In the genomic region with DNA sequence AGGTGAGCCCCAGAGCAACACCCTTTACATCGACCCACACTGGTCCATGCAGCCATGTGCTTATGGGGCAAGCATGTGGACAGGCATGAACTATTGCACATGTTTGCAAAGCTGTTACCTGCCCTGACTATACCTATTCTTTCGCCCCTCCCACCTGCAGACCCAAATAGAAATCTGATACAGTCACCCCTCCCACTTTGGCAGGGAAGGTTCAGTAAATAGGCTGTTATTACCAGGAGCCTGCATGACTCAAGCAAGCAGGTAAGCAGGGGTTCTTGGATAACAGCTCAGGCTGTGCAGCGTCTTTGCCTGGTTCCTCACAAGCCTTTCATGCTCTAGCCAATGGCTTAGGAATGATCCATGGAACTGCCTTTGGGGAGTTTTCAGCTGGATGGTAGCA, we compare ENCODE assay signal across 3 cellular contexts.
TF ChIP-seq lines count a peak whose summit lies in the region.

No MANE protein-coding gene starts in this region.

TF ChIP-seq in A549, 52 proteins besides CTCF, POLR2A, EP300 and RAD21:
- TF ChIP-seq TP53 (CRISPR knock-in tag; IDR thresholded peaks at IDR 0.05) (no peak), BHLHE40 (IDR thresholded peaks at IDR 0.05; ENCODE audit: low read depth, low read length) (no peak), HDAC2 (IDR thresholded peaks at IDR 0.05) (no peak), RNF2 (IDR thresholded peaks at IDR 0.05; ENCODE audit: borderline replicate concordance, low read depth) (no peak), CEBPB (IDR thresholded peaks at IDR 0.05) (no peak), RARB (CRISPR knock-in tag; IDR thresholded peaks at IDR 0.05) (no peak), CBX8 (IDR thresholded peaks at IDR 0.05) (no peak), ZC3H11A (IDR thresholded peaks at IDR 0.05) (no peak), POLR2AphosphoS2 (conservative IDR thresholded peaks at IDR 0.05; ENCODE audit: low read length) (no peak), FOSL2 (IDR thresholded peaks at IDR 0.05) (no peak), FOSL2 (CRISPR knock-in tag; IDR thresholded peaks at IDR 0.05) (no peak), ZSCAN20 (CRISPR knock-in tag; IDR thresholded peaks at IDR 0.05) (no peak), JUNB (IDR thresholded peaks at IDR 0.05) (no peak), JUN (IDR thresholded peaks at IDR 0.05) (no peak), KDM5A (IDR thresholded peaks at IDR 0.05) (no peak), TFCP2L1 (CRISPR knock-in tag; IDR thresholded peaks at IDR 0.05) (no peak), RCOR1 (IDR thresholded peaks at IDR 0.05; ENCODE audit: low read depth, low read length) (no peak)
- TF ChIP-seq, protein P1, sequence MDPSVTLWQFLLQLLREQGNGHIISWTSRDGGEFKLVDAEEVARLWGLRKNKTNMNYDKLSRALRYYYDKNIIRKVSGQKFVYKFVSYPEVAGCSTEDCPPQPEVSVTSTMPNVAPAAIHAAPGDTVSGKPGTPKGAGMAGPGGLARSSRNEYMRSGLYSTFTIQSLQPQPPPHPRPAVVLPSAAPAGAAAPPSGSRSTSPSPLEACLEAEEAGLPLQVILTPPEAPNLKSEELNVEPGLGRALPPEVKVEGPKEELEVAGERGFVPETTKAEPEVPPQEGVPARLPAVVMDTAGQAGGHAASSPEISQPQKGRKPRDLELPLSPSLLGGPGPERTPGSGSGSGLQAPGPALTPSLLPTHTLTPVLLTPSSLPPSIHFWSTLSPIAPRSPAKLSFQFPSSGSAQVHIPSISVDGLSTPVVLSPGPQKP (IDR thresholded peaks at IDR 0.05; ENCODE audit: low read depth, low read length), result no peak
- TF ChIP-seq, protein P2, sequence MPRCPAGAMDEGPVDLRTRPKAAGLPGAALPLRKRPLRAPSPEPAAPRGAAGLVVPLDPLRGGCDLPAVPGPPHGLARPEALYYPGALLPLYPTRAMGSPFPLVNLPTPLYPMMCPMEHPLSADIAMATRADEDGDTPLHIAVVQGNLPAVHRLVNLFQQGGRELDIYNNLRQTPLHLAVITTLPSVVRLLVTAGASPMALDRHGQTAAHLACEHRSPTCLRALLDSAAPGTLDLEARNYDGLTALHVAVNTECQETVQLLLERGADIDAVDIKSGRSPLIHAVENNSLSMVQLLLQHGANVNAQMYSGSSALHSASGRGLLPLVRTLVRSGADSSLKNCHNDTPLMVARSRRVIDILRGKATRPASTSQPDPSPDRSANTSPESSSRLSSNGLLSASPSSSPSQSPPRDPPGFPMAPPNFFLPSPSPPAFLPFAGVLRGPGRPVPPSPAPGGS (IDR thresholded peaks at IDR 0.05), result no peak

TF ChIP-seq in IMR-90, 13 proteins besides CTCF, POLR2A, EP300 and RAD21:
- TF ChIP-seq NFE2L2 (IDR thresholded peaks at IDR 0.05; ENCODE audit: low read depth, low read length), result no peak
- no peak for TF ChIP-seq MXI1 (IDR thresholded peaks at IDR 0.05; ENCODE audit: borderline replicate concordance, low read depth, low read length)
- TF ChIP-seq, protein P3, sequence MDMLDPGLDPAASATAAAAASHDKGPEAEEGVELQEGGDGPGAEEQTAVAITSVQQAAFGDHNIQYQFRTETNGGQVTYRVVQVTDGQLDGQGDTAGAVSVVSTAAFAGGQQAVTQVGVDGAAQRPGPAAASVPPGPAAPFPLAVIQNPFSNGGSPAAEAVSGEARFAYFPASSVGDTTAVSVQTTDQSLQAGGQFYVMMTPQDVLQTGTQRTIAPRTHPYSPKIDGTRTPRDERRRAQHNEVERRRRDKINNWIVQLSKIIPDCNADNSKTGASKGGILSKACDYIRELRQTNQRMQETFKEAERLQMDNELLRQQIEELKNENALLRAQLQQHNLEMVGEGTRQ (IDR thresholded peaks at IDR 0.05; ENCODE audit: low read depth, low read length), result no peak
- no peak for TF ChIP-seq SMC3 (IDR thresholded peaks at IDR 0.05; ENCODE audit: low read depth, low read length)
- TF ChIP-seq, protein P1 (IDR thresholded peaks at IDR 0.05; ENCODE audit: borderline replicate concordance, low read depth, low read length), result no peak
- no peak for TF ChIP-seq BHLHE40 (IDR thresholded peaks at IDR 0.05; ENCODE audit: low read depth, low read length)
- no peak for TF ChIP-seq CEBPB (IDR thresholded peaks at IDR 0.05; ENCODE audit: low read depth, low read length)
- no peak for TF ChIP-seq RFX5 (IDR thresholded peaks at IDR 0.05; ENCODE audit: low read depth, low read length)
- no peak for TF ChIP-seq CHD1 (IDR thresholded peaks at IDR 0.05; ENCODE audit: low read depth, low read length)
- TF ChIP-seq MAZ (IDR thresholded peaks at IDR 0.05; ENCODE audit: borderline replicate concordance, low read depth, low read length), result no peak
- TF ChIP-seq MAFK (IDR thresholded peaks at IDR 0.05; ENCODE audit: low read depth, low read length), result no peak
- TF ChIP-seq FOS (IDR thresholded peaks at IDR 0.05; ENCODE audit: low read depth, low read length), result no peak

TF ChIP-seq in WTC11, 78 proteins besides CTCF, POLR2A, EP300 and RAD21:
- TF ChIP-seq TCF7 (CRISPR knock-in tag; IDR thresholded peaks at IDR 0.05; ENCODE audit: low read depth), result no peak
- TF ChIP-seq, protein P4, sequence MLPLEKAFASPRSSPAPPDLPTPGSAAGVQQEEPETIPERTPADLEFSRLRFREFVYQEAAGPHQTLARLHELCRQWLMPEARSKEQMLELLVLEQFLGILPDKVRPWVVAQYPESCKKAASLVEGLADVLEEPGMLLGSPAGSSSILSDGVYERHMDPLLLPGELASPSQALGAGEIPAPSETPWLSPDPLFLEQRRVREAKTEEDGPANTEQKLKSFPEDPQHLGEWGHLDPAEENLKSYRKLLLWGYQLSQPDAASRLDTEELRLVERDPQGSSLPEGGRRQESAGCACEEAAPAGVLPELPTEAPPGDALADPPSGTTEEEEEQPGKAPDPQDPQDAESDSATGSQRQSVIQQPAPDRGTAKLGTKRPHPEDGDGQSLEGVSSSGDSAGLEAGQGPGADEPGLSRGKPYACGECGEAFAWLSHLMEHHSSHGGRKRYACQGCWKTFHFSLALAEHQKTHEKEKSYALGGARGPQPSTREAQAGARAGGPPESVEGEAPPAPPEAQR (CRISPR knock-in tag; IDR thresholded peaks at IDR 0.05), result no peak
- TF ChIP-seq NFATC4 (CRISPR knock-in tag; IDR thresholded peaks at IDR 0.05), result no peak
- TF ChIP-seq SOX15 (CRISPR knock-in tag; IDR thresholded peaks at IDR 0.05), result no peak
